ENCODE assay signal across 1 cellular context in the genomic region with DNA sequence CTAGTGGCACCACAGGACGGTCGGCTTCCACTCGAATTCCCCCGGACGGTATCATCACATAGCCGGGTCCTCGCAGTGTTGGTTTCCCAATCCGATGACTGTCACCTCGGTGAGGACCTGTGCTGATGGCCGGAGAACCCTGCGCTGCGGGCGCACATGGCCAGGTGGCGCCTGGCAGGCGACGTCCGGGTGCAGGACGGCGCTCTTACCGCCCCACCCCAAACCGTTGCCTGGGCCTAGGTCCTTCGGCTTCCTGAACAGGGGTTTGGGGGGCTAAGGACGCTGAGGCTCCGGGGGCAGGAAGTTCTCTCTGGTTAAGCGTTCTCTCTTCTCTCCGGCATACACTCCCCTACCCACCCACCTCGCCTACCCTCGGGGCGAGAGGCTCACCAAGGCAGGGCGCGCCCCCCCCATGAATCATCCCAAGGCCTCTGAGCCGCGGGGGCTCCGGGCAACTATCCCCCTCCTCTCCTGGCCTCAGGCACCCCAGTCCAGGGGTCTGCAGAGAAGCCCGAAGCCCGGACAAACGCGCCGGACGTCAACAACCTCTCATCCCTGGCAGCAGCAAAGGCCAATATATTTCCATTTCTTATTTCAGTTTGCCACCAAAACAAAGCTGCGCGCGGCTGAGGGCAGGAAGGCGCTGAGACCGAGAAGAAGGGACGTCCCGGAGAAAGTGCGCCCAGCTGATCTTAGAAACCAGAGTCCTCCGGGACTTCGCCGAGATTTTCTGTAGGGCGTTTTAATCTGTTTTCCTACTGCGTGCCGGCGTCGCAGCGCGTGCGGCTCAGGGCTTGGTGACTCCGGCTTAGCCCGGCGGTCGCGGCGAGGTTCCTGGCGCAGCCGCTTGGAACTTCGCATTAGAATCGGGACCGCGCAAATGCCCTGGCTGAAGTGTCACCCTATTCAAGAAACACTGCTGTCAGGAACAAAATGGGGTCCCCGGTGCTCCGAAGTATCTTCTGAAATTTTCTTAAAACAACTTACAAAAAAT.
TF ChIP-seq lines count a peak whose summit lies in the region.

No MANE protein-coding gene starts in this region.

TF ChIP-seq in SK-N-SH treated with all-trans-retinoic acid at 6 μM for 48 hours, 23 proteins besides CTCF, POLR2A, EP300 and RAD21 (continued from another document):
- TF ChIP-seq TSHZ2 (CRISPR knock-in tag; IDR thresholded peaks at IDR 0.05) (no peak), RARB (CRISPR knock-in tag; IDR thresholded peaks at IDR 0.05) (no peak)
TF ChIP-seq in SK-N-SH treated with all-trans-retinoic acid at 6 μM for 48 hours: peak in this region for 0.
